In the genomic region with DNA sequence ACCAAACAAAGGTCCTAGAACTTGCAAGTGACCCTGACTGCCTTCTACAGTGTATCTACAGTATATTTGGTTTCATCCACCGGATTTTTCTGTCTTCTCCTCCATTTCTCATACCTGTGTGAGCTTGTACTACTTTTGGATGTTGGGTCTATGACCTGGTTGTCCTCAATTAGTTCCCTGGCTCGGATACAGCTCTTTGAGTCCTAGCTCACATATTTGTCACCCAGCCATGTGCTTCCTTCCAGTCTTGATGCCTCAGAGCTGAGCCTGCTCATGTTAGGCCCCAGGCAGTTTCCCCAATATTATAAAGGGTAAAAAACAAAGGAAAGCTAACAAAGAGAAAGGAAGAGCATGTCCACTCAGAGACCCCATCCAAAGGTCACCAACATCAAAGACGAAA, we compare ENCODE assay signal across 29 cellular contexts. TPM values are rescaled to one million over a fixed set of nuclear protein-coding genes. Genes with fewer than 3 reads are reported as not detected.
"Had no signal": no experiment of that assay in that cellular context is flagged by ENCODE, and none has a peak within 500 bp of the region (broad histone marks: within the 10 kb centered on the region; RNA-seq: fewer than 3 reads in every experiment).

No MANE protein-coding gene starts in this region.

- ATAC-seq: left colon; left lung; mucosa of descending colon; naive thymus-derived CD4-positive, alpha-beta T cell; natural killer cell treated with Interleukin-12 subunit alpha and Interleukin-12 subunit beta and Interleukin-15 and Interleukin-18, amount 100 ng/mL, for 72 hours; right cardiac atrium; sciatic nerve; stimulated activated naive B cell treated with anti-CD40 and anti-IgM and Interleukin-4, amounts not matched to agents 10 μg/mL and 1 μg/mL and 100 μg/mL, for 72 hours; stimulated activated naive CD8-positive, alpha-beta T cell treated with anti-CD3 and anti-CD28 coated beads, Interleukin-15, Interleukin-2, amounts not matched to agents 100 U/mL and 50 U/mL, for 24 hours; upper lobe of right lung had no signal

- H3K9me3 ChIP-seq: ovary, testis, tibial artery, upper lobe of right lung had no signal

- FAIRE-seq: islet of Langerhans, kidney, urothelium cell line had no signal

- H3K27ac Mint-ChIP-seq: immature natural killer cell; memory B cell; naive thymus-derived CD4-positive, alpha-beta T cell; natural killer cell treated with Interleukin-12 subunit alpha and Interleukin-12 subunit beta and Interleukin-15 and Interleukin-18, amount 100 ng/mL, for 72 hours; progenitor cell of endocrine pancreas; stimulated activated naive B cell treated with anti-CD40 and anti-IgM and Interleukin-4, amounts not matched to agents 10 μg/mL and 1 μg/mL and 100 μg/mL, for 72 hours had no signal

- DNase-seq: hypothalamus; immature natural killer cell; kidney; left colon; midbrain; mucosa of descending colon; naive thymus-derived CD4-positive, alpha-beta T cell; ovary; right cardiac atrium; stimulated activated CD4-positive, alpha-beta T cell treated with anti-CD3 and anti-CD28 coated beads, Interleukin-12 subunit alpha, Interleukin-12 subunit beta, amount 100 ng/mL, for 4 hours; stimulated activated CD4-positive, alpha-beta T cell treated with anti-CD3 and anti-CD28 coated beads, Interleukin-15, amount 100 ng/mL, for 24 hours; stimulated activated CD4-positive, alpha-beta T cell treated with anti-CD3 and anti-CD28 coated beads, Interleukin-2, amount 100 ng/mL, for 24 hours; stimulated activated CD4-positive, alpha-beta T cell treated with anti-CD3 and anti-CD28 coated beads, Interleukin-4, amount 100 ng/mL, for 1 hour; stimulated activated naive B cell treated with anti-CD40 and anti-IgM and Interleukin-4, amounts not matched to agents 10 μg/mL and 1 μg/mL and 100 μg/mL, for 72 hours; stimulated activated naive CD8-positive, alpha-beta T cell treated with anti-CD3 and anti-CD28 coated beads, Interleukin-15, Interleukin-2, amounts not matched to agents 100 U/mL and 50 U/mL, for 24 hours; stomach; testis; tibial artery; trophoblast cell; upper lobe of right lung had no signal

- H3K36me3 ChIP-seq: left lung, ovary, stomach, tibial artery, upper lobe of right lung had no signal

- H3K4me3 ChIP-seq: left lung, lung, mucosa of descending colon, ovary, skin epidermis, stomach, testis, tibial artery, upper lobe of right lung had no signal

- H3K4me1 ChIP-seq: left lung, testis, upper lobe of right lung had no signal

- H3K27me3 ChIP-seq: left lung, ovary, stomach, testis, tibial artery, upper lobe of right lung had no signal

- H3K27ac ChIP-seq: left lung, ovary, skin epidermis, stomach, testis, upper lobe of right lung had no signal

- H3K36me3 Mint-ChIP-seq: memory B cell; stimulated activated naive B cell treated with anti-CD40 and anti-IgM and Interleukin-4, amounts not matched to agents 10 μg/mL and 1 μg/mL and 100 μg/mL, for 72 hours had no signal

- H3K4me3 Mint-ChIP-seq: immature natural killer cell; memory B cell; naive thymus-derived CD4-positive, alpha-beta T cell; natural killer cell treated with Interleukin-12 subunit alpha and Interleukin-12 subunit beta and Interleukin-15 and Interleukin-18, amount 100 ng/mL, for 72 hours; stimulated activated naive B cell treated with anti-CD40 and anti-IgM and Interleukin-4, amounts not matched to agents 10 μg/mL and 1 μg/mL and 100 μg/mL, for 72 hours had no signal

- H3K4me1 Mint-ChIP-seq: immature natural killer cell; memory B cell; naive thymus-derived CD4-positive, alpha-beta T cell; stimulated activated naive B cell treated with anti-CD40 and anti-IgM and Interleukin-4, amounts not matched to agents 10 μg/mL and 1 μg/mL and 100 μg/mL, for 72 hours had no signal

- H3K27me3 Mint-ChIP-seq: memory B cell; naive thymus-derived CD4-positive, alpha-beta T cell; natural killer cell treated with Interleukin-12 subunit alpha and Interleukin-12 subunit beta and Interleukin-15 and Interleukin-18, amount 100 ng/mL, for 72 hours; progenitor cell of endocrine pancreas; stimulated activated naive B cell treated with anti-CD40 and anti-IgM and Interleukin-4, amounts not matched to agents 10 μg/mL and 1 μg/mL and 100 μg/mL, for 72 hours had no signal

RNA-seq across cellular contexts. Expression of a gene that starts 28.2 kb away (rescaled TPM):
- total RNA-seq: natural killer cell treated with Interleukin-12 subunit alpha and Interleukin-12 subunit beta and Interleukin-15 and Interleukin-18, amount 100 ng/mL, for 72 hours had no signal
